In genomic region chr1:227234998-227235405, GRCh38 we compare ENCODE assay signal across 9 cellular contexts.
A peak's percentile ranks its signal among the peaks of the same experiment; 100 is the strongest.
DNase-seq lines count a peak whose midpoint lies in the region; ATAC-seq and TF ChIP-seq lines count a peak whose summit lies in the region.
"Had no signal": no experiment of that assay in that cellular context is flagged by ENCODE, and none has a peak within 500 bp of the region (broad histone marks: within the 10 kb centered on the region; RNA-seq: fewer than 3 reads in every experiment).

No MANE protein-coding gene starts in this region.

- BruUV-seq in HCT116 (replicated peaks; lab: Mats Ljungman, UMichigan) (no TSS peak), PC-9 (replicated peaks; lab: Mats Ljungman, UMichigan) (no TSS peak)

- peak; percentile 68 for TF ChIP-seq RAD21 in HCT116 (IDR thresholded peaks at IDR 0.05; ENCODE audit: low read depth)

- intact Hi-C loops in HCT116 (cut with micrococcal nuclease) (loop anchor here (1.0 to 5.0 kb wide), 2 partner anchors 82 to 202 kb away; partner anchors contain the start of gene CDC42BPA), PC-9 (cut with micrococcal nuclease; ENCODE audit: unreplicated experiment) (loop anchor here (1.0 kb wide), 1 partner anchor 202 kb away; no protein-coding TSS in a partner anchor)

- no peaks in the 10 kb centered on the region for H3K9me3 ChIP-seq in HCT116 (ENCODE audit: control insufficient read depth in 1 of 2, insufficient read depth in 1 of 2, low read depth in 1 of 2, low read length in 2 of 2)
- peaks cover 5% of the 10 kb centered on the region; the same call in 1 of the 2 replicates for H3K9me3 ChIP-seq in PC-9 (ENCODE audit: insufficient read depth, low read depth)

- ATAC-seq in HCT116 = peak; percentile 95

- POLR2A ChIA-PET in HCT116 (lab: Charles Lee) (no interaction called here), PC-9 (lab: Charles Lee; ENCODE audit: unreplicated experiment) (no interaction called here)

- H3K79me2 ChIP-seq in HCT116 (ENCODE audit: insufficient read depth, low read length) (peaks cover 73% of the 10 kb centered on the region), PC-9 (ENCODE audit: low read depth) (peaks cover 23% of the 10 kb centered on the region)

- no peaks in the 10 kb centered on the region for H3F3A ChIP-seq in PC-9 (ENCODE audit: insufficient read depth, low read depth)

- CTCF ChIA-PET in HCT116 (lab: Charles Lee) = interaction anchor here (1.1 kb wide), 1 partner anchor 28 kb away, joined by 3 read pairs; no protein-coding TSS in a partner anchor
- CTCF ChIA-PET in PC-9 (lab: Charles Lee) = interaction anchor here (0.6 kb wide), 1 partner anchor 83 kb away, joined by 5 read pairs; no protein-coding TSS in a partner anchor

- peak; percentile 71 for DNase-seq in DMS153 treated with DMSO at 0.1 percent for 48 hours (lab: John Stamatoyannopoulos, UW; ENCODE audit: unreplicated experiment)
- DNase-seq in HCT116 (ENCODE audit: low read depth, low spot score) = peak; percentile 63
- peak; percentile 19 to 58 for DNase-seq in PC-9
- peak; percentile 60 for DNase-seq in endothelial cell (ENCODE audit: low spot score)
- peak; percentile 49 for DNase-seq in midbrain (lab: John Stamatoyannopoulos, UW)
- DNase-seq in NCI-H187 treated with DMSO at 0.1 percent for 48 hours (lab: John Stamatoyannopoulos, UW) = no peak
- no peak for DNase-seq in NCI-H187 (lab: John Stamatoyannopoulos, UW)
- DNase-seq in mesenteric fat pad (ENCODE audit: low spot score) = no peak
- DNase-seq: activated B cell treated with CpG ODN at 0.5 μM for 24 hours had no signal

- H3K4me1 Mint-ChIP-seq in endothelial cell (ENCODE audit: unreplicated experiment) = no peaks in the 10 kb centered on the region
- H3K4me1 Mint-ChIP-seq: activated B cell treated with CpG ODN at 0.5 μM for 24 hours had no signal

- H3K36me3 Mint-ChIP-seq in endothelial cell (ENCODE audit: low read depth, unreplicated experiment) = no peaks in the 10 kb centered on the region

- TF ChIP-seq CTCF in HCT116 (IDR thresholded peaks at IDR 0.05 in 2 of 3, conservative IDR thresholded peaks at IDR 0.05 in 1 of 3; ENCODE audit: borderline replicate concordance in 1 of 3, insufficient read depth in 1 of 3, low read depth in 2 of 3, low read length in 2 of 3) (peak; percentile 52 to 72 (median 56)), PC-9 (conservative IDR thresholded peaks at IDR 0.05) (peak; percentile 51), endothelial cell (IDR thresholded peaks at IDR 0.05; ENCODE audit: unreplicated experiment) (peak; percentile 62)

- H3K4me1 ChIP-seq in HCT116 (ENCODE audit: control insufficient read depth in 1 of 2, insufficient read depth in 2 of 2, low read length in 2 of 2) (peaks cover 0 to 17% of the 10 kb centered on the region in 2 experiments; a peak in 1 of 4 replicates), PC-9 (replicated peaks; ENCODE audit: insufficient read depth) (no peaks in the 10 kb centered on the region)

- no peak overlapping the region for H3K9ac ChIP-seq in HCT116 (ENCODE audit: low read length)

- H4K20me1 ChIP-seq in HCT116 (ENCODE audit: insufficient read depth) (no peaks in the 10 kb centered on the region), PC-9 (ENCODE audit: insufficient read depth) (no peaks in the 10 kb centered on the region)

- no peak for TF ChIP-seq POLR2A in HCT116 (IDR thresholded peaks at IDR 0.05; ENCODE audit: borderline replicate concordance, extremely low read depth, insufficient read depth, insufficient read length)

- H3K9me2 ChIP-seq in HCT116 (ENCODE audit: insufficient read depth) = no peaks in the 10 kb centered on the region
- no peaks in the 10 kb centered on the region; the same call in 1 of the 2 replicates for H3K9me2 ChIP-seq in PC-9 (ENCODE audit: insufficient read depth)

- H3K4me3 Mint-ChIP-seq in endothelial cell (ENCODE audit: unreplicated experiment) = no peak overlapping the region
- H3K4me3 Mint-ChIP-seq: activated B cell treated with CpG ODN at 0.5 μM for 24 hours had no signal

- H3K27me3 ChIP-seq in HCT116 (ENCODE audit: insufficient read depth, low read length) = no peaks in the 10 kb centered on the region
- H3K27me3 ChIP-seq in PC-9 (ENCODE audit: insufficient read depth, low read depth) = no peaks in the 10 kb centered on the region

- no peaks in the 10 kb centered on the region for H3K9me3 Mint-ChIP-seq in endothelial cell (ENCODE audit: unreplicated experiment)
- H3K9me3 Mint-ChIP-seq: activated B cell treated with CpG ODN at 0.5 μM for 24 hours had no signal

- H2AFZ ChIP-seq in HCT116 (ENCODE audit: low read depth, low read length, poor library complexity, severe bottlenecking) (no peak overlapping the region), PC-9 (no peak overlapping the region)

- H3K4me2 ChIP-seq in HCT116 (ENCODE audit: low read length) (no peak overlapping the region), PC-9 (no peak overlapping the region)

- H3K27me3 Mint-ChIP-seq in endothelial cell (ENCODE audit: unreplicated experiment) = no peaks in the 10 kb centered on the region

- RAD21 ChIA-PET in HCT116 (lab: Charles Lee; ENCODE audit: low non-redundant PET in 1 of 2, low total read pairs in 2 of 2, uncharacterized antibody in 2 of 2, unreplicated experiment in 2 of 2) = no interaction called here

- H3K36me3 ChIP-seq in HCT116 (ENCODE audit: control insufficient read depth in 1 of 2, insufficient read depth in 2 of 2, low read length in 2 of 2) (no peaks in the 10 kb centered on the region), PC-9 (ENCODE audit: low read depth) (no peaks in the 10 kb centered on the region)

- H3K4me3 ChIP-seq in HCT116 (replicated peaks in 1 of 2; ENCODE audit: low read depth in 1 of 2, low read length in 2 of 2) (no peak overlapping the region), PC-9 (no peak overlapping the region)

- H3K27ac ChIP-seq in HCT116 (ENCODE audit: low read depth, low read length) = no peak overlapping the region
- no peak overlapping the region for H3K27ac ChIP-seq in PC-9

- no peak overlapping the region for H3K27ac Mint-ChIP-seq in endothelial cell (ENCODE audit: unreplicated experiment)
- H3K27ac Mint-ChIP-seq: activated B cell treated with CpG ODN at 0.5 μM for 24 hours had no signal

TF ChIP-seq in HCT116, 20 proteins besides CTCF, POLR2A, EP300 and RAD21:
- TF ChIP-seq CBX3 (IDR thresholded peaks at IDR 0.05; ENCODE audit: low read depth) = 0 out of 2 replicates have a peak, but pooled peaks have one; percentile 22
- TF ChIP-seq EGR1 (IDR thresholded peaks at IDR 0.05; ENCODE audit: low read depth) = no peak

Comparison
In these comparisons a context has a peak if more than half of its experiments do, and no peak if none do; other contexts are left out.
1. DNase-seq: peak in DMS153 treated with DMSO at 0.1 percent for 48 hours (single experiment), HCT116 (single experiment), PC-9 (2 of 2), endothelial cell (single experiment) and midbrain (single experiment); none in NCI-H187 treated with DMSO at 0.1 percent for 48 hours (single experiment), NCI-H187 (0 of 2) and mesenteric fat pad (single experiment).
2. Peak in every context shown above with its lines, with median percentiles within 50 percentile points of each other: CTCF ChIP-seq.